ENCODE assay signal across 1 cellular context in the genomic region with DNA sequence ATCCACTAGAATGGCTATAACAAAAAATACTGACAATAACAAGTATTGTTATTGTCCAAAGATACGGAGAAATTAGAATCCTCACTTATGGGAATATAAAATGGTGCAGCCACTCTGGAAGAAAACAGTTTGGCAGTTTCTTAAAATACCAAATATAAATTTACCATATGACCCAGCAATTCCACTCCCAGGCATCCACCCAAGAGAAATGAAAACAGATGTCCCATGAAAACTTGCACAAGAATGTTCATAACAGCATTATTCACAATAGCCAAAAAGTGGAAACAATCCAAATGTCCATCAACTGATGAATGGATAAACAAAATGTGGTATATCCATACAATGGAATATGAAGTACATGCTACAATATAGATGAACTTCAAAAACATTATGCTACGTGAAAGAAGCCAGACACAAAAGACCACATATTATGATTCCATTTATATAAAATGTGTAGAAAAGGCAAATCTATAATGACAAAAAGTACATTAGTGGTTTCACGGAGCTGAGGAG.
TF ChIP-seq lines count a peak whose summit lies in the region.

No MANE protein-coding gene starts in this region.

TF ChIP-seq in A549, 52 proteins besides CTCF, POLR2A, EP300 and RAD21 (continued from another document):
- TF ChIP-seq, protein P1, sequence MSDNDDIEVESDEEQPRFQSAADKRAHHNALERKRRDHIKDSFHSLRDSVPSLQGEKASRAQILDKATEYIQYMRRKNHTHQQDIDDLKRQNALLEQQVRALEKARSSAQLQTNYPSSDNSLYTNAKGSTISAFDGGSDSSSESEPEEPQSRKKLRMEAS (IDR thresholded peaks at IDR 0.05) = no peak
- no peak for TF ChIP-seq NR3C1 (IDR thresholded peaks at IDR 0.05)
- TF ChIP-seq, protein P2, sequence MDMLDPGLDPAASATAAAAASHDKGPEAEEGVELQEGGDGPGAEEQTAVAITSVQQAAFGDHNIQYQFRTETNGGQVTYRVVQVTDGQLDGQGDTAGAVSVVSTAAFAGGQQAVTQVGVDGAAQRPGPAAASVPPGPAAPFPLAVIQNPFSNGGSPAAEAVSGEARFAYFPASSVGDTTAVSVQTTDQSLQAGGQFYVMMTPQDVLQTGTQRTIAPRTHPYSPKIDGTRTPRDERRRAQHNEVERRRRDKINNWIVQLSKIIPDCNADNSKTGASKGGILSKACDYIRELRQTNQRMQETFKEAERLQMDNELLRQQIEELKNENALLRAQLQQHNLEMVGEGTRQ (IDR thresholded peaks at IDR 0.05) = no peak
- TF ChIP-seq CBX2 (IDR thresholded peaks at IDR 0.05; ENCODE audit: borderline replicate concordance, low read depth) = no peak
- TF ChIP-seq HOXB13 (CRISPR knock-in tag; IDR thresholded peaks at IDR 0.05; ENCODE audit: low read depth) = no peak
- TF ChIP-seq SREBF2 (IDR thresholded peaks at IDR 0.05) = no peak
- TF ChIP-seq RNF2 (IDR thresholded peaks at IDR 0.05; ENCODE audit: borderline replicate concordance, low read depth) = no peak
